In the genomic region with DNA sequence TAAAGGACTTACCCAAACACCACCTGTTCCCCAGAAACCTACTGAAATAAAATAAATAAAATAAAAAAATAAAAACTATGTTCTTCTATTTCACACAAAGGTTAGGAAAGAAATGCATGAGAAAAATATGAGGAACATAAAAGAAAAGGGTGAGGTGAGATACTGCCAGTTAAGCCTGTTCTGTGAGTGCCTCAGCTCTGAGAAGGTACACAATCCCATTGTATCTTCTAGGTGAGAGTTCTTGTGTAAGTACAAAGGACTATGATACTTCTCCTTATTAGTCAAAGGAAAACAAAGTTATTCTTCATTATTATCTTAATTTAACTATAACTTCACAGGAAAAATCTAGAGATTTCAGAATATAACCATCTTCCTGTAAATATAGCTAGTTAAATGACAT, we compare ENCODE assay signal across 20 cellular contexts.
"Had no signal": no experiment of that assay in that cellular context is flagged by ENCODE, and none has a peak within 500 bp of the region (broad histone marks: within the 10 kb centered on the region; RNA-seq: fewer than 3 reads in every experiment).

No MANE protein-coding gene starts in this region.

- H3K4me2 ChIP-seq: SK-N-SH had no signal

- ATAC-seq: Panc1 had no signal

- H3K9me3 ChIP-seq: SK-N-SH had no signal

- DNase-seq: IMR-90, Kasumi-1, KG1, MM.1S, NCI-H1092 treated with DMSO at 0.1 percent for 48 hours, NCI-H1436, NCI-H187, NCI-H2029, NCI-H2081 treated with DMSO at 0.1 percent for 48 hours, NCI-H2171, NCI-H226, NCI-H446, NCI-H510A, NCI-H524 treated with DMSO at 0.1 percent for 48 hours, NCI-H69, NCI-H774, SHP77, SK-N-SH had no signal

- H3K27ac ChIP-seq: RWPE1 had no signal

- H3K9me2 ChIP-seq: SK-N-SH had no signal
